8 cellular contexts compared by ENCODE assay signal in genomic region chr6:42075159-42075838, GRCh38. TPM values are rescaled to one million over a fixed set of nuclear protein-coding genes. Genes with fewer than 3 reads are reported as not detected.
DNase-seq lines count a peak whose midpoint lies in the region; ATAC-seq and TF ChIP-seq lines count a peak whose summit lies in the region.

No MANE protein-coding gene starts in this region.

- POLR2A ChIA-PET in PC-3 (lab: Charles Lee; ENCODE audit: unreplicated experiment), result no interaction called here

- H3K18ac ChIP-seq in neuronal stem cell (ENCODE audit: low read length), result no peak overlapping the region

- peaks cover 3% of the 10 kb centered on the region for H3K4me1 Mint-ChIP-seq in activated T-cell treated with anti-CD3 and anti-CD28 coated beads, Interleukin-2, amount 50 U/mL, for 4 hours (ENCODE audit: low read depth)

- H3K4me3 Mint-ChIP-seq in activated T-cell treated with anti-CD3 and anti-CD28 coated beads, Interleukin-2, amount 50 U/mL, for 4 hours, result no peak overlapping the region

- H3K23ac ChIP-seq in neuronal stem cell (ENCODE audit: low read depth, low read length, poor library complexity), result no peak overlapping the region

- H3K9ac ChIP-seq in PC-3 (ENCODE audit: low read length) (no peak overlapping the region), neuronal stem cell (ENCODE audit: low read depth, low read length, poor library complexity) (no peak overlapping the region)

- no peak overlapping the region for H3K14ac ChIP-seq in neuronal stem cell (ENCODE audit: low read length)

- H3K27me3 Mint-ChIP-seq in activated T-cell treated with anti-CD3 and anti-CD28 coated beads, Interleukin-2, amount 50 U/mL, for 4 hours (ENCODE audit: low read depth), result no peaks in the 10 kb centered on the region

- H3K9me2 ChIP-seq in PC-3 (replicated peaks; ENCODE audit: low read length), result no peaks in the 10 kb centered on the region

- no peak overlapping the region for H3K4me3 ChIP-seq in PC-3 (ENCODE audit: low read length)
- H3K4me3 ChIP-seq in fibroblast of mammary gland (ENCODE audit: control insufficient read depth, low read depth, low read length), result no peak overlapping the region
- no peak overlapping the region for H3K4me3 ChIP-seq in neuronal stem cell (ENCODE audit: low read length in 2 of 2)
- no peak overlapping the region for H3K4me3 ChIP-seq in tibial artery

- H2AFZ ChIP-seq in PC-3 (ENCODE audit: low read length), result no peak overlapping the region
- H2AFZ ChIP-seq in neuronal stem cell (ENCODE audit: low read length), result no peak overlapping the region

- no peak overlapping the region for H2AK5ac ChIP-seq in neuronal stem cell (ENCODE audit: low read depth, low read length)

- no CpG with 5 or more reads among the region's 7 CpGs for WGBS in neuronal stem cell (ENCODE audit: extremely low coverage in 2 of 2, insufficient read length in 2 of 2, insufficient replicate concordance in 1 of 2), 2 donors

- CTCF ChIA-PET in PC-3 (lab: Charles Lee), result interaction anchor here (0.6 kb wide), 1 partner anchor 53 kb away, joined by 4 read pairs; no protein-coding TSS in a partner anchor

- no peak overlapping the region for H3K4me2 ChIP-seq in PC-3 (ENCODE audit: low read length)
- H3K4me2 ChIP-seq in neuronal stem cell (ENCODE audit: insufficient read depth, low read length, poor library complexity, severe bottlenecking), result no peak overlapping the region

- DNase-seq in COLO668 (lab: John Stamatoyannopoulos, UW; ENCODE audit: unreplicated experiment) (peak; percentile 69), HUDEP-2 (lab: John Stamatoyannopoulos, UW; ENCODE audit: unreplicated experiment in 76 of 76) (peak in 69 of 76 experiments; percentile 29 to 84 (median 70)), PC-3 (peak; percentile 93), fibroblast of mammary gland (ENCODE audit: low read depth) (peak; percentile 73), neuronal stem cell (ENCODE audit: low spot score) (peak; percentile 62), tibial artery (peak; percentile 79 to 80)
- peak; percentile 58 for DNase-seq in activated T-cell treated with anti-CD3 and anti-CD28 coated beads, Interleukin-2, amount 50 U/mL, for 4 hours

- H3F3A ChIP-seq in PC-3 (ENCODE audit: low read length, unreplicated experiment), result no peaks in the 10 kb centered on the region

- H4K91ac ChIP-seq in neuronal stem cell (ENCODE audit: low read depth, low read length, poor library complexity), result no peak overlapping the region

- H3K79me1 ChIP-seq in neuronal stem cell (ENCODE audit: low read depth, low read length), result no peaks in the 10 kb centered on the region

- no peaks in the 10 kb centered on the region for H3K9me3 Mint-ChIP-seq in activated T-cell treated with anti-CD3 and anti-CD28 coated beads, Interleukin-2, amount 50 U/mL, for 4 hours

- TF ChIP-seq CTCF in PC-3 (conservative IDR thresholded peaks at IDR 0.05; ENCODE audit: low read depth, low read length) (peak; percentile 95), fibroblast of mammary gland (conservative IDR thresholded peaks at IDR 0.05; ENCODE audit: control insufficient read depth, insufficient read depth, low read depth, low read length) (peak; percentile 99), tibial artery (IDR thresholded peaks at IDR 0.05) (peak; percentile 75 to 80)

- H3K79me2 ChIP-seq in PC-3 (ENCODE audit: low read length), result no peaks in the 10 kb centered on the region

- no peaks in the 10 kb centered on the region for H3K27me3 ChIP-seq in PC-3 (ENCODE audit: low read length)
- H3K27me3 ChIP-seq in neuronal stem cell (ENCODE audit: control insufficient read depth in 3 of 3, insufficient read depth in 3 of 3, low read depth in 1 of 3, low read length in 3 of 3), result no peaks in the 10 kb centered on the region
- H3K27me3 ChIP-seq in tibial artery, result no peaks in the 10 kb centered on the region

- intact Hi-C loops in PC-3 (cut with micrococcal nuclease), result loop anchor here (1.0 to 2.0 kb wide), 3 partner anchors 91 to 156 kb away; no protein-coding TSS in a partner anchor
- intact Hi-C loops in tibial artery (cut with DNase I; ENCODE audit: low total_unique reads), result loop anchor here (10.0 kb wide), 1 partner anchor 140 kb away; the partner anchor contains the start of gene MRPS10

- H4K20me1 ChIP-seq in PC-3 (ENCODE audit: low read length), result no peaks in the 10 kb centered on the region

- H3K27ac ChIP-seq in PC-3 (ENCODE audit: low read length) (no peak overlapping the region), neuronal stem cell (replicated peaks; ENCODE audit: low read length) (no peak overlapping the region), tibial artery (no peak overlapping the region)

- H2BK15ac ChIP-seq in neuronal stem cell (ENCODE audit: low read length), result no peak overlapping the region

- no peak overlapping the region for H2BK12ac ChIP-seq in neuronal stem cell (ENCODE audit: low read length)

- ATAC-seq in PC-3 (peak; percentile 88), HG03457 (IDR thresholded peaks at IDR 0.05; ENCODE audit: unreplicated experiment) (no peak)
- ATAC-seq in activated T-cell treated with anti-CD3 and anti-CD28 coated beads, Interleukin-2, amount 50 U/mL, for 4 hours, result peak in 1 of 2 donors; percentile 50

- no TSS peak for BruUV-seq in PC-3 (replicated peaks; lab: Mats Ljungman, UMichigan)

- H3K36me3 ChIP-seq in PC-3 (ENCODE audit: low read depth, low read length) (peaks cover 4% of the 10 kb centered on the region; the same call in 1 of the 2 replicates), neuronal stem cell (replicated peaks in 1 of 2; ENCODE audit: control insufficient read depth in 2 of 2, insufficient read depth in 2 of 2, low read length in 2 of 2) (peaks cover 49 to 84% of the 10 kb centered on the region in 2 donors), tibial artery (peaks cover 54 to 98% (median 79%) of the 10 kb centered on the region in 3 donors)

- H4K8ac ChIP-seq in neuronal stem cell (ENCODE audit: low read depth, low read length), result no peak overlapping the region

- no peak overlapping the region for H2BK120ac ChIP-seq in neuronal stem cell (ENCODE audit: low read depth, low read length)

- H3K4me1 ChIP-seq in PC-3 (ENCODE audit: insufficient read depth, low read length), result peaks cover 4% of the 10 kb centered on the region; the same call in 1 of the 2 replicates
- H3K4me1 ChIP-seq in neuronal stem cell (ENCODE audit: control insufficient read depth in 2 of 2, insufficient read depth in 1 of 2, low read depth in 1 of 2, low read length in 2 of 2), result no peaks in the 10 kb centered on the region
- peaks cover 0 to 12% (median 0%) of the 10 kb centered on the region in 4 donors for H3K4me1 ChIP-seq in tibial artery

- H3K36me3 Mint-ChIP-seq in activated T-cell treated with anti-CD3 and anti-CD28 coated beads, Interleukin-2, amount 50 U/mL, for 4 hours (ENCODE audit: insufficient read depth), result peaks cover 34% of the 10 kb centered on the region

- H2BK5ac ChIP-seq in neuronal stem cell (ENCODE audit: low read length), result no peak overlapping the region

- no peaks in the 10 kb centered on the region for H3K9me3 ChIP-seq in PC-3 (ENCODE audit: low read length)
- H3K9me3 ChIP-seq in neuronal stem cell (replicated peaks in 1 of 2; ENCODE audit: control insufficient read depth in 2 of 2, insufficient read depth in 1 of 2, low read depth in 1 of 2, low read length in 2 of 2), result no peaks in the 10 kb centered on the region
- H3K9me3 ChIP-seq in tibial artery, result no peaks in the 10 kb centered on the region

- no peak overlapping the region for H3K4ac ChIP-seq in neuronal stem cell (ENCODE audit: low read length)

RNA-seq across cellular contexts. Expression of gene TAF8, which starts 25.0 kb away (rescaled TPM):
- 18.3 and 20.7 TPM in 2 replicates for total RNA-seq in PC-3 (2014; rRNA removed)
- total RNA-seq in activated T-cell treated with anti-CD3 and anti-CD28 coated beads, Interleukin-2, amount 50 U/mL, for 4 hours, result 10 to 100 TPM; 35.7 to 39.9 (median 38.2) TPM
- 30.4 TPM for polyA plus RNA-seq in neuronal stem cell (2013, experiment 1 of 2)
- polyA plus RNA-seq in neuronal stem cell (2013, experiment 2 of 2), result 29.3 TPM
